In the genomic region with DNA sequence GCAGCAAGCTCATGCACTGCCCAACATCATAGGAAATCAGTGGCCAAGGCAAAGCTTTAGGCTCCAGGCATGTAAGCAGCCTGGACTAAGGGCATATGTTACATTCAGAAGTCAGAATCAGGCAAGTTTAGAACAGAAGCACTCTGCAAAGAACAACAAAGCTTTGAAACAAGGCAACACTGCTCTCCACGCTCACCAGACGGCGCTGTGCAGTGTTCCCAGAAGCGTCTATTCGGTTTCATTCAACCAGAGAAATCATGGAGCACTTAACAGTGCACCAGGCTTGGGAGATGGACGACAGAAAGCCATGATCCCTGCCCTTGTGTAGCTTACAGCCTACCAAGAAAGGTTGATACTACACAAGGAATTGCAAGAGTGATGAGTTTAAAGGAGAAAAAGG, we compare ENCODE assay signal across 8 cellular contexts.
DNase-seq lines count a peak whose midpoint lies in the region.

No MANE protein-coding gene starts in this region.

- intact Hi-C loops in activated T-helper 2 cell treated with anti-CD3 and anti-CD28 coated beads, Interferon-gamma antibody, Interleukin-2, Interleukin-4, amounts not matched to agents 10 μg/mL and 5 μg/mL and 100 μg/mL, durations not matched to agents 14 hours and 24 hours and 36 hours (cut with micrococcal nuclease) = no loop called here

- no peaks in the 10 kb centered on the region for H3K36me3 Mint-ChIP-seq in activated naive CD4-positive, alpha-beta T cell treated with anti-CD3 and anti-CD28 coated beads, Interleukin-2, amount 10 ng/mL, durations not matched to agents 7 days and 5 days
- H3K36me3 Mint-ChIP-seq in activated T-helper 2 cell treated with anti-CD3 and anti-CD28 coated beads, Interferon-gamma antibody, Interleukin-2, Interleukin-4, amounts not matched to agents 10 μg/mL and 5 μg/mL and 100 μg/mL, durations not matched to agents 14 hours and 24 hours and 36 hours (ENCODE audit: low read depth) = no peaks in the 10 kb centered on the region

- H3K9me3 Mint-ChIP-seq in activated naive CD4-positive, alpha-beta T cell treated with anti-CD3 and anti-CD28 coated beads, Interleukin-2, amount 10 ng/mL, durations not matched to agents 7 days and 5 days = no peaks in the 10 kb centered on the region
- H3K9me3 Mint-ChIP-seq in activated T-helper 2 cell treated with anti-CD3 and anti-CD28 coated beads, Interferon-gamma antibody, Interleukin-2, Interleukin-4, amounts not matched to agents 10 μg/mL and 5 μg/mL and 100 μg/mL, durations not matched to agents 14 hours and 24 hours and 36 hours = no peaks in the 10 kb centered on the region

- no peak overlapping the region for H3K27ac Mint-ChIP-seq in activated naive CD4-positive, alpha-beta T cell treated with anti-CD3 and anti-CD28 coated beads, Interleukin-2, amount 10 ng/mL, durations not matched to agents 7 days and 5 days
- no peak overlapping the region for H3K27ac Mint-ChIP-seq in activated T-helper 2 cell treated with anti-CD3 and anti-CD28 coated beads, Interferon-gamma antibody, Interleukin-2, Interleukin-4, amounts not matched to agents 10 μg/mL and 5 μg/mL and 100 μg/mL, durations not matched to agents 14 hours and 24 hours and 36 hours

- CTCF ChIA-PET in activated naive CD4-positive, alpha-beta T cell treated with anti-CD3 and anti-CD28 coated beads, Interleukin-2, amount 10 ng/mL, durations not matched to agents 7 days and 5 days (lab: Charles Lee) = interaction anchor here (1.2 to 2.5 kb wide), 6 partner anchors 10 to 474 kb away, joined by 3 to 10 read pairs (median 6); no protein-coding TSS in a partner anchor

- peak; percentile 34 for DNase-seq in activated naive CD4-positive, alpha-beta T cell treated with anti-CD3 and anti-CD28 coated beads, Interleukin-2, amount 10 ng/mL, durations not matched to agents 7 days and 5 days
- DNase-seq in activated naive CD4-positive, alpha-beta T cell treated with anti-CD3 and anti-CD28 coated beads, Interleukin-2, amount 50 U/mL, for 16 hours = no peak
- DNase-seq in NCI-H2081 (lab: John Stamatoyannopoulos, UW) = peak; percentile 56 to 81
- peak; percentile 57 for DNase-seq in cerebellar cortex (ENCODE audit: low spot score)
- DNase-seq in midbrain (lab: John Stamatoyannopoulos, UW) = peak; percentile 58
- DNase-seq in NCI-H1436 (lab: John Stamatoyannopoulos, UW) = no peak
- no peak for DNase-seq in NCI-H187 treated with DMSO at 0.1 percent for 48 hours (lab: John Stamatoyannopoulos, UW)
- no peak for DNase-seq in activated T-helper 2 cell treated with anti-CD3 and anti-CD28 coated beads, Interferon-gamma antibody, Interleukin-2, Interleukin-4, amounts not matched to agents 10 μg/mL and 5 μg/mL and 100 μg/mL, durations not matched to agents 14 hours and 24 hours and 36 hours (ENCODE audit: low spot score)

- H3K4me1 Mint-ChIP-seq in activated naive CD4-positive, alpha-beta T cell treated with anti-CD3 and anti-CD28 coated beads, Interleukin-2, amount 10 ng/mL, durations not matched to agents 7 days and 5 days = no peaks in the 10 kb centered on the region
- no peaks in the 10 kb centered on the region for H3K4me1 Mint-ChIP-seq in activated T-helper 2 cell treated with anti-CD3 and anti-CD28 coated beads, Interferon-gamma antibody, Interleukin-2, Interleukin-4, amounts not matched to agents 10 μg/mL and 5 μg/mL and 100 μg/mL, durations not matched to agents 14 hours and 24 hours and 36 hours (ENCODE audit: low read depth)

- H3K4me3 Mint-ChIP-seq in activated naive CD4-positive, alpha-beta T cell treated with anti-CD3 and anti-CD28 coated beads, Interleukin-2, amount 10 ng/mL, durations not matched to agents 7 days and 5 days = no peak overlapping the region
- no peak overlapping the region for H3K4me3 Mint-ChIP-seq in activated T-helper 2 cell treated with anti-CD3 and anti-CD28 coated beads, Interferon-gamma antibody, Interleukin-2, Interleukin-4, amounts not matched to agents 10 μg/mL and 5 μg/mL and 100 μg/mL, durations not matched to agents 14 hours and 24 hours and 36 hours (ENCODE audit: low read depth)

- H3K27me3 Mint-ChIP-seq in activated naive CD4-positive, alpha-beta T cell treated with anti-CD3 and anti-CD28 coated beads, Interleukin-2, amount 10 ng/mL, durations not matched to agents 7 days and 5 days = no peaks in the 10 kb centered on the region
- H3K27me3 Mint-ChIP-seq in activated T-helper 2 cell treated with anti-CD3 and anti-CD28 coated beads, Interferon-gamma antibody, Interleukin-2, Interleukin-4, amounts not matched to agents 10 μg/mL and 5 μg/mL and 100 μg/mL, durations not matched to agents 14 hours and 24 hours and 36 hours (ENCODE audit: low read depth) = no peaks in the 10 kb centered on the region

Comparison
In these comparisons a context has a peak if more than half of its experiments do, and no peak if none do; other contexts are left out.
1. DNase-seq: peak in activated naive CD4-positive, alpha-beta T cell treated with anti-CD3 and anti-CD28 coated beads, Interleukin-2, amount 10 ng/mL, durations not matched to agents 7 days and 5 days (single experiment), NCI-H2081 (2 of 2), cerebellar cortex (single experiment) and midbrain (single experiment); none in activated naive CD4-positive, alpha-beta T cell treated with anti-CD3 and anti-CD28 coated beads, Interleukin-2, amount 50 U/mL, for 16 hours (single experiment), NCI-H1436 (single experiment), NCI-H187 treated with DMSO at 0.1 percent for 48 hours (single experiment) and activated T-helper 2 cell treated with anti-CD3 and anti-CD28 coated beads, Interferon-gamma antibody, Interleukin-2, Interleukin-4, amounts not matched to agents 10 μg/mL and 5 μg/mL and 100 μg/mL, durations not matched to agents 14 hours and 24 hours and 36 hours (single experiment).